ENCODE assay signal across 1 cellular context in genomic region chr4:26529479-26529878, GRCh38.
TF ChIP-seq lines count a peak whose summit lies in the region.

No MANE protein-coding gene starts in this region.

TF ChIP-seq in GM23338, 12 proteins besides CTCF, POLR2A, EP300 and RAD21 (continued from another document):
- TF ChIP-seq, protein P1, sequence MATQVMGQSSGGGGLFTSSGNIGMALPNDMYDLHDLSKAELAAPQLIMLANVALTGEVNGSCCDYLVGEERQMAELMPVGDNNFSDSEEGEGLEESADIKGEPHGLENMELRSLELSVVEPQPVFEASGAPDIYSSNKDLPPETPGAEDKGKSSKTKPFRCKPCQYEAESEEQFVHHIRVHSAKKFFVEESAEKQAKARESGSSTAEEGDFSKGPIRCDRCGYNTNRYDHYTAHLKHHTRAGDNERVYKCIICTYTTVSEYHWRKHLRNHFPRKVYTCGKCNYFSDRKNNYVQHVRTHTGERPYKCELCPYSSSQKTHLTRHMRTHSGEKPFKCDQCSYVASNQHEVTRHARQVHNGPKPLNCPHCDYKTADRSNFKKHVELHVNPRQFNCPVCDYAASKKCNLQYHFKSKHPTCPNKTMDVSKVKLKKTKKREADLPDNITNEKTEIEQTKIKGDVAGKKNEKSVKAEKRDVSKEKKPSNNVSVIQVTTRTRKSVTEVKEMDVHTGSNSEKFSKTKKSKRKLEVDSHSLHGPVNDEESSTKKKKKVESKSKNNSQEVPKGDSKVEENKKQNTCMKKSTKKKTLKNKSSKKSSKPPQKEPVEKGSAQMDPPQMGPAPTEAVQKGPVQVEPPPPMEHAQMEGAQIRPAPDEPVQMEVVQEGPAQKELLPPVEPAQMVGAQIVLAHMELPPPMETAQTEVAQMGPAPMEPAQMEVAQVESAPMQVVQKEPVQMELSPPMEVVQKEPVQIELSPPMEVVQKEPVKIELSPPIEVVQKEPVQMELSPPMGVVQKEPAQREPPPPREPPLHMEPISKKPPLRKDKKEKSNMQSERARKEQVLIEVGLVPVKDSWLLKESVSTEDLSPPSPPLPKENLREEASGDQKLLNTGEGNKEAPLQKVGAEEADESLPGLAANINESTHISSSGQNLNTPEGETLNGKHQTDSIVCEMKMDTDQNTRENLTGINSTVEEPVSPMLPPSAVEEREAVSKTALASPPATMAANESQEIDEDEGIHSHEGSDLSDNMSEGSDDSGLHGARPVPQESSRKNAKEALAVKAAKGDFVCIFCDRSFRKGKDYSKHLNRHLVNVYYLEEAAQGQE (IDR thresholded peaks at IDR 0.05; ENCODE audit: unreplicated experiment), result no peak
- no peak for TF ChIP-seq EZH2 (IDR thresholded peaks at IDR 0.05; ENCODE audit: low read depth, unreplicated experiment)
- TF ChIP-seq STAT1 (IDR thresholded peaks at IDR 0.05; ENCODE audit: unreplicated experiment), result no peak
- TF ChIP-seq EZH2phosphoT487 (IDR thresholded peaks at IDR 0.05; ENCODE audit: unreplicated experiment), result no peak
- TF ChIP-seq NANOG (IDR thresholded peaks at IDR 0.05; ENCODE audit: borderline replicate concordance), result no peak
